ENCODE assay signal across 9 cellular contexts in genomic region chr10:14560274-14560673, GRCh38.
A peak's percentile ranks its signal among the peaks of the same experiment; 100 is the strongest.
DNase-seq lines count a peak whose midpoint lies in the region; ATAC-seq and TF ChIP-seq lines count a peak whose summit lies in the region.
"Had no signal": no experiment of that assay in that cellular context is flagged by ENCODE, and none has a peak within 500 bp of the region (broad histone marks: within the 10 kb centered on the region; RNA-seq: fewer than 3 reads in every experiment).

No MANE protein-coding gene starts in this region.

- no peaks in the 10 kb centered on the region for H3K27me3 Mint-ChIP-seq in activated CD4-positive, alpha-beta T cell treated with anti-CD3 and anti-CD28 coated beads, Interleukin-2, amount 10 ng/mL, durations not matched to agents 7 days and 5 days
- H3K27me3 Mint-ChIP-seq: brain had no signal

- no peak overlapping the region for H3K4me3 Mint-ChIP-seq in activated CD4-positive, alpha-beta T cell treated with anti-CD3 and anti-CD28 coated beads, Interleukin-2, amount 10 ng/mL, durations not matched to agents 7 days and 5 days
- H3K4me3 Mint-ChIP-seq: brain had no signal

- H3K36me3 Mint-ChIP-seq in activated CD4-positive, alpha-beta T cell treated with anti-CD3 and anti-CD28 coated beads, Interleukin-2, amount 10 ng/mL, durations not matched to agents 7 days and 5 days (ENCODE audit: low read depth), result peaks cover 71% of the 10 kb centered on the region

- H3K27ac ChIP-seq in BLaER1, result peak overlapping the region; percentile 39; the same call in 1 of the 2 replicates
- H3K27ac ChIP-seq in fibroblast of lung (ENCODE audit: insufficient read depth, low read length), result no peak overlapping the region

- TF ChIP-seq CTCF in fibroblast of lung (conservative IDR thresholded peaks at IDR 0.05 in 1 of 2, IDR thresholded peaks at IDR 0.05 in 1 of 2; ENCODE audit: low read depth in 1 of 2, low read length in 2 of 2), result no peak

- H3K27me3 ChIP-seq in BLaER1 (no peaks in the 10 kb centered on the region), fibroblast of lung (ENCODE audit: control insufficient read depth, insufficient read depth, low read length) (no peaks in the 10 kb centered on the region)

- peaks cover 4% of the 10 kb centered on the region for H3K9me3 Mint-ChIP-seq in activated CD4-positive, alpha-beta T cell treated with anti-CD3 and anti-CD28 coated beads, Interleukin-2, amount 10 ng/mL, durations not matched to agents 7 days and 5 days

- peaks cover 100% of the 10 kb centered on the region for H4K20me1 ChIP-seq in BLaER1
- no peaks in the 10 kb centered on the region for H4K20me1 ChIP-seq in fibroblast of lung (ENCODE audit: control insufficient read depth, extremely low read depth, insufficient read depth, low read length)

- DNase-seq in Kasumi-1 (lab: John Stamatoyannopoulos, UW) (peak; percentile 87), fibroblast of lung (ENCODE audit: low read depth in 2 of 2) (peak; percentile 38 to 65)
- DNase-seq in activated CD4-positive, alpha-beta T cell treated with anti-CD3 and anti-CD28 coated beads, Interleukin-2, amount 10 ng/mL, durations not matched to agents 7 days and 5 days, result no peak
- peak; percentile 72 for DNase-seq in stimulated activated CD4-positive, alpha-beta T cell treated with anti-CD3 and anti-CD28 coated beads, Interleukin-4, amount 100 ng/mL, for 1 hour

- H3K4me1 Mint-ChIP-seq in activated CD4-positive, alpha-beta T cell treated with anti-CD3 and anti-CD28 coated beads, Interleukin-2, amount 10 ng/mL, durations not matched to agents 7 days and 5 days, result peaks cover 95% of the 10 kb centered on the region

- CTCF ChIA-PET in activated CD4-positive, alpha-beta T cell treated with anti-CD3 and anti-CD28 coated beads, Interleukin-2, amount 10 ng/mL, durations not matched to agents 7 days and 5 days (lab: Charles Lee), result interaction anchor here (0.7 to 2.1 kb wide), 8 partner anchors 12 to 399 kb away, joined by 3 to 8 read pairs (median 4); partner anchors contain the start of gene MEIG1

- H3K4me1 ChIP-seq in BLaER1 (peaks cover 100% of the 10 kb centered on the region), fibroblast of lung (ENCODE audit: control insufficient read depth, extremely low read depth, insufficient read depth, low read length) (peaks cover 5% of the 10 kb centered on the region)

- POLR2A ChIA-PET in activated CD4-positive, alpha-beta T cell treated with anti-CD3 and anti-CD28 coated beads, Interleukin-2, amount 10 ng/mL, durations not matched to agents 7 days and 5 days (lab: Charles Lee), result no interaction called here

- H3K79me2 ChIP-seq in fibroblast of lung (ENCODE audit: control insufficient read depth, insufficient read depth, low read length), result peaks cover 62% of the 10 kb centered on the region

- H3K9me3 ChIP-seq in BLaER1 (no peaks in the 10 kb centered on the region), fibroblast of lung (ENCODE audit: control insufficient read depth, insufficient read depth, low read depth, low read length) (no peaks in the 10 kb centered on the region)

- H3K4me3 ChIP-seq in BLaER1 (no peak overlapping the region), fibroblast of lung (replicated peaks in 1 of 4; ENCODE audit: control extremely low read depth in 1 of 4, insufficient read depth in 1 of 4, low read depth in 3 of 4, low read length in 4 of 4) (no peak overlapping the region)

- no peak overlapping the region for H2AFZ ChIP-seq in fibroblast of lung (ENCODE audit: low read length)

- H3K27ac Mint-ChIP-seq in activated CD4-positive, alpha-beta T cell treated with anti-CD3 and anti-CD28 coated beads, Interleukin-2, amount 10 ng/mL, durations not matched to agents 7 days and 5 days, result peak overlapping the region; percentile 88

- H3K9ac ChIP-seq in BLaER1 (no peak overlapping the region), fibroblast of lung (ENCODE audit: insufficient read depth, low read length) (no peak overlapping the region)

- H3K36me3 ChIP-seq in BLaER1 (peaks cover 23% of the 10 kb centered on the region), fibroblast of lung (ENCODE audit: control insufficient read depth, insufficient read depth, low read length) (no peaks in the 10 kb centered on the region)

- ATAC-seq in HG03460 (IDR thresholded peaks at IDR 0.05; ENCODE audit: unreplicated experiment) (no peak), HG02678 (IDR thresholded peaks at IDR 0.05; ENCODE audit: unreplicated experiment) (no peak), HG03520 (IDR thresholded peaks at IDR 0.05; ENCODE audit: unreplicated experiment) (no peak)

- H3K4me2 ChIP-seq in BLaER1 (peak overlapping the region; percentile 90), fibroblast of lung (ENCODE audit: extremely low read depth, insufficient read depth, low read length) (no peak overlapping the region)
